In genomic region chr15:28907338-28907961, GRCh38 we compare ENCODE assay signal across 20 cellular contexts. TPM values are rescaled to one million over a fixed set of nuclear protein-coding genes. Genes with fewer than 3 reads are reported as not detected.
A peak's percentile ranks its signal among the peaks of the same experiment; 100 is the strongest.
DNase-seq lines count a peak whose midpoint lies in the region; ATAC-seq and TF ChIP-seq lines count a peak whose summit lies in the region.
"Had no signal": no experiment of that assay in that cellular context is flagged by ENCODE, and none has a peak within 500 bp of the region (broad histone marks: within the 10 kb centered on the region; RNA-seq: fewer than 3 reads in every experiment).

No MANE protein-coding gene starts in this region.

- peaks cover 78% of the 10 kb centered on the region for H3K4me1 Mint-ChIP-seq in activated naive CD8-positive, alpha-beta T cell treated with anti-CD3 and anti-CD28 coated beads, Interleukin-2, amount 50 U/mL, for 24 hours

- H3K27ac Mint-ChIP-seq in activated naive CD8-positive, alpha-beta T cell treated with anti-CD3 and anti-CD28 coated beads, Interleukin-2, amount 50 U/mL, for 24 hours = peak overlapping the region; percentile 32
- H3K27ac Mint-ChIP-seq: HFFc6 had no signal

- H3K4me3 Mint-ChIP-seq in activated naive CD8-positive, alpha-beta T cell treated with anti-CD3 and anti-CD28 coated beads, Interleukin-2, amount 50 U/mL, for 24 hours = no peak overlapping the region
- H3K4me3 Mint-ChIP-seq: HFFc6 had no signal

- intact Hi-C loops in cardiac septum (cut with DNase I) = no loop called here
- intact Hi-C loops in upper lobe of right lung (cut with DNase I) = no loop called here

- DNase-seq in cardiac septum (ENCODE audit: low spot score) (peak; percentile 41), right atrium auricular region (ENCODE audit: low spot score) (no peak), mesenteric fat pad (ENCODE audit: low spot score) (peak; percentile 49), upper lobe of right lung (peak; percentile 27), AML-193 (lab: John Stamatoyannopoulos, UW) (no peak), NCI-H1092 treated with DMSO at 0.1 percent for 48 hours (lab: John Stamatoyannopoulos, UW) (no peak)
- no peak for DNase-seq in activated naive CD8-positive, alpha-beta T cell treated with anti-CD3 and anti-CD28 coated beads, Interleukin-2, amount 50 U/mL, for 24 hours
- DNase-seq: ACHN; EL; HFFc6; IMR-90; Kasumi-1; NCI-H187 treated with DMSO at 0.1 percent for 48 hours; NCI-H446; NK-92 treated with Interleukin-12 subunit alpha and Interleukin-12 subunit beta, amount 100 ng/mL, for 24 hours; RPMI8226; SIG-M5 had no signal

- H3K36me3 Mint-ChIP-seq in activated naive CD8-positive, alpha-beta T cell treated with anti-CD3 and anti-CD28 coated beads, Interleukin-2, amount 50 U/mL, for 24 hours (ENCODE audit: low read depth) = no peaks in the 10 kb centered on the region

- no peaks in the 10 kb centered on the region for H3K27me3 Mint-ChIP-seq in activated naive CD8-positive, alpha-beta T cell treated with anti-CD3 and anti-CD28 coated beads, Interleukin-2, amount 50 U/mL, for 24 hours

- no peaks in the 10 kb centered on the region for H3K9me3 Mint-ChIP-seq in activated naive CD8-positive, alpha-beta T cell treated with anti-CD3 and anti-CD28 coated beads, Interleukin-2, amount 50 U/mL, for 24 hours
- H3K9me3 Mint-ChIP-seq: HFFc6 had no signal

- H3K9me3 ChIP-seq in right atrium auricular region (no peaks in the 10 kb centered on the region), upper lobe of right lung (no peaks in the 10 kb centered on the region)
- H3K9me3 ChIP-seq: Caco-2 had no signal

- H3K4me1 ChIP-seq in right atrium auricular region (no peaks in the 10 kb centered on the region), upper lobe of right lung (no peaks in the 10 kb centered on the region)
- H3K4me1 ChIP-seq: Caco-2 had no signal

- TF ChIP-seq CTCF in right atrium auricular region (IDR thresholded peaks at IDR 0.05) (no peak), upper lobe of right lung (IDR thresholded peaks at IDR 0.05) (no peak)

- ATAC-seq in activated naive CD8-positive, alpha-beta T cell treated with anti-CD3 and anti-CD28 coated beads, Interleukin-2, amount 50 U/mL, for 24 hours = peak; percentile 38
- no peak for ATAC-seq in upper lobe of right lung

- no peaks in the 10 kb centered on the region for H3K27me3 ChIP-seq in right atrium auricular region
- no peaks in the 10 kb centered on the region for H3K27me3 ChIP-seq in upper lobe of right lung

- H3K27ac ChIP-seq in right atrium auricular region = no peak overlapping the region
- H3K27ac ChIP-seq in upper lobe of right lung = no peak overlapping the region

- H3K36me3 ChIP-seq in right atrium auricular region (no peaks in the 10 kb centered on the region), upper lobe of right lung (no peaks in the 10 kb centered on the region)

- H3K4me3 ChIP-seq in right atrium auricular region = no peak overlapping the region
- H3K4me3 ChIP-seq in upper lobe of right lung = no peak overlapping the region

RNA-seq across cellular contexts. Expression of gene APBA2, which starts 21.7 kb away (rescaled TPM):
- total RNA-seq in cardiac septum (0.57 TPM), right atrium auricular region (under 1 TPM; 0.47 to 0.48 TPM), mesenteric fat pad (2.2 TPM), upper lobe of right lung (4.2 TPM)
- total RNA-seq: Caco-2 had no signal

RNA-seq across cellular contexts. Expression of gene GOLGA6L7, which starts 59.0 kb away (rescaled TPM):
- total RNA-seq in cardiac septum (not detected), right atrium auricular region (not detected), mesenteric fat pad (not detected), upper lobe of right lung (not detected)
- total RNA-seq: Caco-2, H1, HFFc6, HT1080, IMR-90 had no signal

Comparison
In these comparisons a context has a peak if more than half of its experiments do, and no peak if none do; other contexts are left out.
1. DNase-seq: peak in cardiac septum (single experiment), mesenteric fat pad (single experiment) and upper lobe of right lung (single experiment); none in right atrium auricular region (single experiment), activated naive CD8-positive, alpha-beta T cell treated with anti-CD3 and anti-CD28 coated beads, Interleukin-2, amount 50 U/mL, for 24 hours (single experiment), AML-193 (0 of 2) and NCI-H1092 treated with DMSO at 0.1 percent for 48 hours (single experiment).